ENCODE assay signal across 24 cellular contexts in the genomic region with DNA sequence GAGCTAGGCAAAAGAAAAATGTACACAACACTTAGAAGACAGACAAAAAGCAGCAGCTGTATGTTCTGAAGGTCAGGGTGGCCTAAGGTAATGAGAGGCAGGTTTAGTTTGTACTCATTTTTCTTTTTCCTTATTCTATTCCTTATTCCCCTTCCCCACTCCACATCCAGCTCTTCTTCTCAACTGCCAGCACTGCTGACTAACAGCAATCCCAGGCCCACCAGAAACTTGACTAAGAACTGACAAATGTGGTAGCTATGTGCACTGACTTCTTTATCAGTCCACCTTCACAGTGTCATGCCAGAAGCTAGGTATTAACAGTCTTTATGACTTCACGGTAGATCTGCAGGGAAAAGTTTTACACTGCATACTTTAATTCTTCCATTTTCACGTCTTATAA. TPM values are rescaled to one million over a fixed set of nuclear protein-coding genes. Genes with fewer than 3 reads are reported as not detected.
DNase-seq lines count a peak whose midpoint lies in the region; ATAC-seq and TF ChIP-seq lines count a peak whose summit lies in the region.
"Had no signal": no experiment of that assay in that cellular context is flagged by ENCODE, and none has a peak within 500 bp of the region (broad histone marks: within the 10 kb centered on the region; RNA-seq: fewer than 3 reads in every experiment).

No MANE protein-coding gene starts in this region.

- ATAC-seq in GM21381 (IDR thresholded peaks at IDR 0.05; ENCODE audit: unreplicated experiment), result no peak
- no peak for ATAC-seq in omental fat pad (ENCODE audit: low FRiP score)
- ATAC-seq: GM12878, HCT116 had no signal

- DNase-seq in ELF-1 (ENCODE audit: low read depth, low spot score) (peak; percentile 3), RKO (ENCODE audit: low spot score) (peak; percentile 18), astrocyte of the hippocampus (ENCODE audit: low read depth, low spot score) (peak; percentile 26), islet precursor cell (peak; percentile 52), COLO668 (lab: John Stamatoyannopoulos, UW; ENCODE audit: unreplicated experiment) (no peak), omental fat pad (ENCODE audit: low spot score) (no peak), NCI-H345 treated with DMSO at 0.1 percent for 48 hours (lab: John Stamatoyannopoulos, UW; ENCODE audit: unreplicated experiment) (no peak)
- DNase-seq: 8988T, DMS53, GDM1, NCI-H1105 treated with DMSO at 0.1 percent for 48 hours, NCI-H146, NCI-H2029, NCI-H526 treated with DMSO at 0.1 percent for 48 hours, SHP77 treated with DMSO at 0.1 percent for 48 hours, SK-N-SH had no signal

- no peak for TF ChIP-seq CTCF in omental fat pad (IDR thresholded peaks at IDR 0.05)

RNA-seq across cellular contexts. Expression of gene COPG2, which starts 6.1 kb away (rescaled TPM):
- 10 to 100 TPM; 12.6 to 29.8 (median 16.8) TPM for total RNA-seq in omental fat pad

RNA-seq across cellular contexts. Expression of gene TSGA13, which starts 23.9 kb away (rescaled TPM):
- not detected for total RNA-seq in omental fat pad
- total RNA-seq: Daoy, GM12878, H4, LHCN-M2, MCF 10A, NCI-H460 had no signal

Comparison
In these comparisons a context has a peak if more than half of its experiments do, and no peak if none do; other contexts are left out.
1. DNase-seq: peak in ELF-1 (single experiment), RKO (single experiment), astrocyte of the hippocampus (single experiment) and islet precursor cell (single experiment); none in COLO668 (single experiment), omental fat pad (single experiment) and NCI-H345 treated with DMSO at 0.1 percent for 48 hours (single experiment).